In the genomic region with DNA sequence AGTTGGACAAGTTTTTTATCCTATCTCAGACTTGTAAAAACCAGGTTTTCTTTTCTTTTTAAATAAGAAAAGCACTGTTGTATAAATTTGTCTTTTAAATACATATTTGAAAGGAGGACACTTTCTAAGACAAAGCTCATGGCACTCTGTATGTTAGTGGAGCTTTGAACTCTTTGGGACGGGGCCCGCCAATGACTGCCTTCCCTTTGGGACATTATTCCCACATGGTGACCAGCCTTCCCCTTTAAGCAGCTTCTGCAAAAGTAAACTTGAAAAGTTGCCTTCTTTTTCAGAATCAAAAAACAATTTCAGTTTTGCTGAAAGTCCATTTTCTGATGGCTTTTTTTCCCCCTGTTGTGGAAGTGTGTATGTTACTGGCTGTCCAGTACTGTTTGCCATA, we compare ENCODE assay signal across 17 cellular contexts. TPM values are rescaled to one million over a fixed set of nuclear protein-coding genes. Genes with fewer than 3 reads are reported as not detected.
A peak's percentile ranks its signal among the peaks of the same experiment; 100 is the strongest.
DNase-seq lines count a peak whose midpoint lies in the region; ATAC-seq and TF ChIP-seq lines count a peak whose summit lies in the region.
"Had no signal": no experiment of that assay in that cellular context is flagged by ENCODE, and none has a peak within 500 bp of the region (broad histone marks: within the 10 kb centered on the region; RNA-seq: fewer than 3 reads in every experiment).

No MANE protein-coding gene starts in this region.

- peak overlapping the region; percentile 99 for H3K4me3 ChIP-seq in BLaER1
- H3K4me3 ChIP-seq in HUES64 (ENCODE audit: low read length): peak overlapping the region; percentile 71; the same call in 1 of the 2 replicates
- H3K4me3 ChIP-seq in gastroesophageal sphincter: no peak overlapping the region
- H3K4me3 ChIP-seq: skin epidermis, transverse colon had no signal

- peaks cover 49% of the 10 kb centered on the region for H3K4me1 Mint-ChIP-seq in progenitor cell of endocrine pancreas (ENCODE audit: low read depth)
- peaks cover 17% of the 10 kb centered on the region for H3K4me1 Mint-ChIP-seq in activated T-helper 1 cell treated with anti-CD3 and anti-CD28 coated beads, Interleukin-12 subunit alpha, Interleukin-12 subunit beta, Interleukin-2, Interleukin-4 antibody, amounts not matched to agents 30 ng/mL and 10 ng/mL and 1 ng/mL, durations not matched to agents 14 hours and 24 hours and 36 hours (ENCODE audit: low read depth)

- H3K9me3 Mint-ChIP-seq in progenitor cell of endocrine pancreas (ENCODE audit: low read depth): no peaks in the 10 kb centered on the region
- H3K9me3 Mint-ChIP-seq in activated T-helper 1 cell treated with anti-CD3 and anti-CD28 coated beads, Interleukin-12 subunit alpha, Interleukin-12 subunit beta, Interleukin-2, Interleukin-4 antibody, amounts not matched to agents 30 ng/mL and 10 ng/mL and 1 ng/mL, durations not matched to agents 14 hours and 24 hours and 36 hours: no peaks in the 10 kb centered on the region

- H3K4me2 ChIP-seq in BLaER1: peak overlapping the region; percentile 92

- intact Hi-C loops in activated T-helper 1 cell treated with anti-CD3 and anti-CD28 coated beads, Interleukin-12 subunit alpha, Interleukin-12 subunit beta, Interleukin-2, Interleukin-4 antibody, amounts not matched to agents 30 ng/mL and 10 ng/mL and 1 ng/mL, durations not matched to agents 14 hours and 24 hours and 36 hours (cut with micrococcal nuclease): loop anchor here (5.0 kb wide), 1 partner anchor 217 kb away; no protein-coding TSS in a partner anchor

- WGBS in HUES64: 77% methylated on average over 2 of the region's 2 CpGs
- WGBS in gastroesophageal sphincter (ENCODE audit: low coverage in 1 of 2), 2 donors: 65 to 94% methylated on average over 2 of the region's 2 CpGs

- TF ChIP-seq POLR2A in gastroesophageal sphincter (IDR thresholded peaks at IDR 0.05): no peak

- H3K4me1 ChIP-seq in BLaER1 (peaks cover 74% of the 10 kb centered on the region), HUES64 (ENCODE audit: insufficient read depth, low read length) (peaks cover 53% of the 10 kb centered on the region), gastroesophageal sphincter (peaks cover 0 to 62% (median 9%) of the 10 kb centered on the region in 3 donors)

- TF ChIP-seq CTCF in gastroesophageal sphincter (IDR thresholded peaks at IDR 0.05) (no peak), progenitor cell of endocrine pancreas (IDR thresholded peaks at IDR 0.05; ENCODE audit: unreplicated experiment) (no peak)

- H3K27ac Mint-ChIP-seq in progenitor cell of endocrine pancreas: no peak overlapping the region
- no peak overlapping the region for H3K27ac Mint-ChIP-seq in activated T-helper 1 cell treated with anti-CD3 and anti-CD28 coated beads, Interleukin-12 subunit alpha, Interleukin-12 subunit beta, Interleukin-2, Interleukin-4 antibody, amounts not matched to agents 30 ng/mL and 10 ng/mL and 1 ng/mL, durations not matched to agents 14 hours and 24 hours and 36 hours

- H3K27me3 ChIP-seq in BLaER1: no peaks in the 10 kb centered on the region
- H3K27me3 ChIP-seq in HUES64 (ENCODE audit: insufficient read depth, low read length): peaks cover 11% of the 10 kb centered on the region
- H3K27me3 ChIP-seq in gastroesophageal sphincter: no peaks in the 10 kb centered on the region
- H3K27me3 ChIP-seq: transverse colon had no signal

- ATAC-seq in gastroesophageal sphincter (no peak), GM21367 (IDR thresholded peaks at IDR 0.05; ENCODE audit: unreplicated experiment) (no peak), HG02588 (IDR thresholded peaks at IDR 0.05; ENCODE audit: unreplicated experiment) (no peak)

- DNase-seq in progenitor cell of endocrine pancreas (ENCODE audit: low spot score, unreplicated experiment) (no peak), dermis blood vessel endothelial cell (no peak)
- DNase-seq in activated T-helper 1 cell treated with anti-CD3 and anti-CD28 coated beads, Interleukin-12 subunit alpha, Interleukin-12 subunit beta, Interleukin-2, Interleukin-4 antibody, amounts not matched to agents 30 ng/mL and 10 ng/mL and 1 ng/mL, durations not matched to agents 14 hours and 24 hours and 36 hours (ENCODE audit: low spot score): no peak
- DNase-seq: ACHN; activated CD4-positive, CD25-positive, alpha-beta regulatory T cell treated with anti-CD3 and anti-CD28 coated beads, Interleukin-2, amount 50 U/mL, for 72 hours; activated effector memory CD4-positive, alpha-beta T cell treated with anti-CD3 and anti-CD28 coated beads, Interleukin-2, amount 50 U/mL, for 16 hours; amniotic stem cell; NCI-H2029; NCI-H524 treated with DMSO at 0.1 percent for 48 hours; occipital lobe; transverse colon had no signal

- no peaks in the 10 kb centered on the region for H3K36me3 Mint-ChIP-seq in progenitor cell of endocrine pancreas (ENCODE audit: insufficient read depth)
- peaks cover 4% of the 10 kb centered on the region for H3K36me3 Mint-ChIP-seq in activated T-helper 1 cell treated with anti-CD3 and anti-CD28 coated beads, Interleukin-12 subunit alpha, Interleukin-12 subunit beta, Interleukin-2, Interleukin-4 antibody, amounts not matched to agents 30 ng/mL and 10 ng/mL and 1 ng/mL, durations not matched to agents 14 hours and 24 hours and 36 hours (ENCODE audit: low read depth)

- TF ChIP-seq EP300 in gastroesophageal sphincter (IDR thresholded peaks at IDR 0.05): no peak

- no peaks in the 10 kb centered on the region for H3K9me3 ChIP-seq in BLaER1
- no peaks in the 10 kb centered on the region for H3K9me3 ChIP-seq in HUES64 (ENCODE audit: insufficient read depth, low read depth, low read length)
- H3K9me3 ChIP-seq in gastroesophageal sphincter: no peaks in the 10 kb centered on the region
- H3K9me3 ChIP-seq: transverse colon had no signal

- H3K36me3 ChIP-seq in BLaER1 (peaks cover 20% of the 10 kb centered on the region), HUES64 (ENCODE audit: insufficient read depth, low read length) (no peaks in the 10 kb centered on the region), gastroesophageal sphincter (no peaks in the 10 kb centered on the region)
- H3K36me3 ChIP-seq: transverse colon had no signal

- H3K27me3 Mint-ChIP-seq in progenitor cell of endocrine pancreas: peaks cover 7% of the 10 kb centered on the region
- peaks cover 26% of the 10 kb centered on the region for H3K27me3 Mint-ChIP-seq in activated T-helper 1 cell treated with anti-CD3 and anti-CD28 coated beads, Interleukin-12 subunit alpha, Interleukin-12 subunit beta, Interleukin-2, Interleukin-4 antibody, amounts not matched to agents 30 ng/mL and 10 ng/mL and 1 ng/mL, durations not matched to agents 14 hours and 24 hours and 36 hours (ENCODE audit: insufficient read depth)

- peaks cover 75% of the 10 kb centered on the region for H4K20me1 ChIP-seq in BLaER1

- peak overlapping the region; percentile 82 for H3K4me3 Mint-ChIP-seq in progenitor cell of endocrine pancreas (ENCODE audit: low read depth)
- H3K4me3 Mint-ChIP-seq in activated T-helper 1 cell treated with anti-CD3 and anti-CD28 coated beads, Interleukin-12 subunit alpha, Interleukin-12 subunit beta, Interleukin-2, Interleukin-4 antibody, amounts not matched to agents 30 ng/mL and 10 ng/mL and 1 ng/mL, durations not matched to agents 14 hours and 24 hours and 36 hours: no peak overlapping the region

- H3K9ac ChIP-seq in BLaER1 (peak overlapping the region; percentile 98), HUES64 (ENCODE audit: low read depth, low read length) (no peak overlapping the region)

- peak overlapping the region; percentile 98; the same call in 1 of the 2 replicates for H3K27ac ChIP-seq in BLaER1
- H3K27ac ChIP-seq in HUES64 (ENCODE audit: low read depth, low read length): no peak overlapping the region
- H3K27ac ChIP-seq in gastroesophageal sphincter: peak overlapping the region in 3 of 4 donors; percentile 62 to 91 (median 85)
- H3K27ac ChIP-seq: skin epidermis had no signal

RNA-seq across cellular contexts. Expression of a gene that starts 1.8 kb away (rescaled TPM):
- polyA plus RNA-seq in HUES64 (2013, experiment 1 of 2): 24.9 TPM
- polyA plus RNA-seq in HUES64 (2013, experiment 2 of 2): 29.5 TPM
- total RNA-seq in gastroesophageal sphincter (100 to 1,000 TPM in 2 of 4 donors, 10 to 100 TPM in 2; 84.4 to 134 (median 110) TPM), progenitor cell of endocrine pancreas (98.4 and 103 TPM in 2 replicates), dermis blood vessel endothelial cell (39.5 and 42.5 TPM in 2 replicates)
- 26.1 and 26.9 TPM in 2 replicates for total RNA-seq in activated T-helper 1 cell treated with anti-CD3 and anti-CD28 coated beads, Interleukin-12 subunit alpha, Interleukin-12 subunit beta, Interleukin-2, Interleukin-4 antibody, amounts not matched to agents 30 ng/mL and 10 ng/mL and 1 ng/mL, durations not matched to agents 14 hours and 24 hours and 36 hours

Comparison
In these comparisons a context has a peak if more than half of its experiments do, and no peak if none do; other contexts are left out.
1. H3K4me3 ChIP-seq: peak in BLaER1 (single experiment) and HUES64 (single experiment); none in gastroesophageal sphincter (0 of 2).